Comparison of ENCODE assay signal across 16 cellular contexts in genomic region chr2:3405876-3406275, GRCh38.
"Had no signal": no experiment of that assay in that cellular context is flagged by ENCODE, and none has a peak within 500 bp of the region (broad histone marks: within the 10 kb centered on the region; RNA-seq: fewer than 3 reads in every experiment).

No MANE protein-coding gene starts in this region.

- H3K27me3 ChIP-seq: ascending aorta, foreskin keratinocyte, transverse colon had no signal

- H3K4me3 Mint-ChIP-seq: activated naive CD4-positive, alpha-beta T cell treated with anti-CD3 and anti-CD28 coated beads for 36 hours; naive thymus-derived CD8-positive, alpha-beta T cell had no signal

- DNase-seq: activated CD4-positive, CD25-positive, alpha-beta regulatory T cell; activated naive CD4-positive, alpha-beta T cell treated with anti-CD3 and anti-CD28 coated beads for 36 hours; foreskin keratinocyte; head of caudate nucleus; left colon; mucosa of descending colon; naive thymus-derived CD8-positive, alpha-beta T cell; occipital lobe; stimulated activated CD4-positive, alpha-beta T cell treated with anti-CD3 and anti-CD28 coated beads, Interleukin-4, amount 100 ng/mL, for 24 hours; stimulated activated naive CD4-positive, alpha-beta T cell treated with Interleukin-2 at 50 U/mL for 16 hours; substantia nigra; transverse colon had no signal

- ATAC-seq: foreskin keratinocyte; left colon; mucosa of descending colon; naive thymus-derived CD8-positive, alpha-beta T cell had no signal

- H3K4me1 ChIP-seq: ascending aorta, foreskin keratinocyte, transverse colon had no signal

- H3K9me3 Mint-ChIP-seq: activated naive CD4-positive, alpha-beta T cell treated with anti-CD3 and anti-CD28 coated beads for 36 hours; naive thymus-derived CD8-positive, alpha-beta T cell had no signal

- H3K27me3 Mint-ChIP-seq: naive thymus-derived CD8-positive, alpha-beta T cell had no signal

- FAIRE-seq: bronchial epithelial cell, endometrium had no signal

- H3K4me3 ChIP-seq: ascending aorta, mucosa of descending colon, skin epidermis, transverse colon had no signal

- H3K27ac ChIP-seq: ascending aorta, foreskin keratinocyte, transverse colon had no signal

- H3K9me3 ChIP-seq: ascending aorta, mucosa of descending colon, transverse colon had no signal

- H3K27ac Mint-ChIP-seq: activated naive CD4-positive, alpha-beta T cell treated with anti-CD3 and anti-CD28 coated beads for 36 hours had no signal
